ENCODE assay signal across 12 cellular contexts in genomic region chr5:89613222-89613956, GRCh38.
DNase-seq lines count a peak whose midpoint lies in the region; ATAC-seq lines count a peak whose summit lies in the region.
"Had no signal": no experiment of that assay in that cellular context is flagged by ENCODE, and none has a peak within 500 bp of the region (broad histone marks: within the 10 kb centered on the region; RNA-seq: fewer than 3 reads in every experiment).

No MANE protein-coding gene starts in this region.

- H3K9ac ChIP-seq in GM23248 = no peak overlapping the region

- ATAC-seq in GM18873 (IDR thresholded peaks at IDR 0.05; ENCODE audit: low FRiP score, unreplicated experiment) = peak; percentile 96
- ATAC-seq in HG03442 (IDR thresholded peaks at IDR 0.05; ENCODE audit: unreplicated experiment) = peak; percentile 99
- ATAC-seq in activated T-helper 17 cell treated with anti-CD3 and anti-CD28 coated beads, Interleukin-2, amount 50 U/mL, for 72 hours (replicated peaks) = no peak

- H3K4me3 ChIP-seq in GM23248 (no peak overlapping the region), MG63 (no peak overlapping the region)

- no peaks in the 10 kb centered on the region for H3K4me1 ChIP-seq in GM23248 (ENCODE audit: insufficient read depth)

- H3K4me1 Mint-ChIP-seq in activated T-helper 17 cell treated with anti-CD3 and anti-CD28 coated beads, Interleukin-2, amount 50 U/mL, for 72 hours = no peaks in the 10 kb centered on the region
- H3K4me1 Mint-ChIP-seq: activated naive CD4-positive, alpha-beta T cell treated with anti-CD3 and anti-CD28 coated beads, Interleukin-2, amount 10 ng/mL, durations not matched to agents 7 days and 5 days had no signal

- DNase-seq in GM23248 (peak; percentile 2), kidney tubule cell (ENCODE audit: low spot score) (peak; percentile 75), MG63 (no peak), hepatic stellate cell (ENCODE audit: low spot score) (no peak)
- no peak for DNase-seq in activated CD4-positive, CD25-positive, alpha-beta regulatory T cell (lab: John Stamatoyannopoulos, UW)
- DNase-seq: activated naive CD4-positive, alpha-beta T cell treated with anti-CD3 and anti-CD28 coated beads, Interleukin-2, amount 10 ng/mL, durations not matched to agents 7 days and 5 days; DMS79; kidney glomerular epithelial cell; NCI-H510A had no signal

- H3K9me2 ChIP-seq in GM23248 (ENCODE audit: insufficient read depth) = no peaks in the 10 kb centered on the region

- H3K9me3 Mint-ChIP-seq in activated T-helper 17 cell treated with anti-CD3 and anti-CD28 coated beads, Interleukin-2, amount 50 U/mL, for 72 hours = no peaks in the 10 kb centered on the region
- H3K9me3 Mint-ChIP-seq: activated naive CD4-positive, alpha-beta T cell treated with anti-CD3 and anti-CD28 coated beads, Interleukin-2, amount 10 ng/mL, durations not matched to agents 7 days and 5 days had no signal

- H3K4me3 Mint-ChIP-seq in activated T-helper 17 cell treated with anti-CD3 and anti-CD28 coated beads, Interleukin-2, amount 50 U/mL, for 72 hours = no peak overlapping the region
- H3K4me3 Mint-ChIP-seq: activated naive CD4-positive, alpha-beta T cell treated with anti-CD3 and anti-CD28 coated beads, Interleukin-2, amount 10 ng/mL, durations not matched to agents 7 days and 5 days had no signal

- no peak overlapping the region for H3K27ac Mint-ChIP-seq in activated T-helper 17 cell treated with anti-CD3 and anti-CD28 coated beads, Interleukin-2, amount 50 U/mL, for 72 hours
- H3K27ac Mint-ChIP-seq: activated naive CD4-positive, alpha-beta T cell treated with anti-CD3 and anti-CD28 coated beads, Interleukin-2, amount 10 ng/mL, durations not matched to agents 7 days and 5 days had no signal

- H3K9me3 ChIP-seq in GM23248 (ENCODE audit: low read depth) = no peaks in the 10 kb centered on the region
- H3K9me3 ChIP-seq in MG63 = no peaks in the 10 kb centered on the region

- no peaks in the 10 kb centered on the region for H3K36me3 Mint-ChIP-seq in activated T-helper 17 cell treated with anti-CD3 and anti-CD28 coated beads, Interleukin-2, amount 50 U/mL, for 72 hours (ENCODE audit: low read depth)
- H3K36me3 Mint-ChIP-seq: activated naive CD4-positive, alpha-beta T cell treated with anti-CD3 and anti-CD28 coated beads, Interleukin-2, amount 10 ng/mL, durations not matched to agents 7 days and 5 days had no signal

- H3K27ac ChIP-seq in GM23248 = no peak overlapping the region

- no peaks in the 10 kb centered on the region for H3K27me3 Mint-ChIP-seq in activated T-helper 17 cell treated with anti-CD3 and anti-CD28 coated beads, Interleukin-2, amount 50 U/mL, for 72 hours
- H3K27me3 Mint-ChIP-seq: activated naive CD4-positive, alpha-beta T cell treated with anti-CD3 and anti-CD28 coated beads, Interleukin-2, amount 10 ng/mL, durations not matched to agents 7 days and 5 days had no signal

- H3F3A ChIP-seq in GM23248 (ENCODE audit: insufficient read depth) = no peaks in the 10 kb centered on the region

- H3K79me2 ChIP-seq in GM23248 (ENCODE audit: insufficient read depth) = no peaks in the 10 kb centered on the region

- H4K20me1 ChIP-seq in GM23248 (ENCODE audit: insufficient read depth) = no peaks in the 10 kb centered on the region

- WGBS in GM23248 (ENCODE audit: low coverage in 1 of 2, low lambda C conversion rate in 2 of 2, missing lambda C conversion rate in 2 of 2), 2 experiments = 64 to 73% methylated on average over 3 of the region's 3 CpGs

- in situ Hi-C loops in GM23248 (cut with MboI) = no loop called here

- no peaks in the 10 kb centered on the region for H3K36me3 ChIP-seq in GM23248 (ENCODE audit: low read depth)
- H3K36me3 ChIP-seq in MG63 = no peaks in the 10 kb centered on the region

- H3K27me3 ChIP-seq in GM23248 (replicated peaks; ENCODE audit: insufficient read depth) (no peaks in the 10 kb centered on the region), MG63 (no peaks in the 10 kb centered on the region; the same call in 1 of the 2 replicates)

- H3K4me2 ChIP-seq in GM23248 (ENCODE audit: unreplicated experiment) = no peak overlapping the region

- H2AFZ ChIP-seq in GM23248 = no peak overlapping the region

Comparison
In these comparisons a context has a peak if more than half of its experiments do, and no peak if none do; other contexts are left out.
1. DNase-seq: peak in GM23248 (single experiment) and kidney tubule cell (single experiment); none in activated CD4-positive, CD25-positive, alpha-beta regulatory T cell (0 of 4), MG63 (single experiment) and hepatic stellate cell (single experiment).